ENCODE assay signal across 34 cellular contexts in genomic region chr16:48131201-48131600, GRCh38. TPM values are rescaled to one million over a fixed set of nuclear protein-coding genes. Genes with fewer than 3 reads are reported as not detected.
"Had no signal": no experiment of that assay in that cellular context is flagged by ENCODE, and none has a peak within 500 bp of the region (broad histone marks: within the 10 kb centered on the region; RNA-seq: fewer than 3 reads in every experiment).

No MANE protein-coding gene starts in this region.

- H3K36me3 ChIP-seq: heart right ventricle, left lung, lower lobe of right lung, neutrophil, prostate gland, stomach, thoracic aorta, tibial artery, upper lobe of right lung had no signal

- H3K27me3 ChIP-seq: heart right ventricle, hepatocyte, left lung, stomach, tibial artery, upper lobe of right lung had no signal

- H3K27ac ChIP-seq: heart right ventricle, hepatocyte, left lung, lower lobe of right lung, neutrophil, parathyroid adenoma, prostate gland, skin epidermis, stomach, thoracic aorta, tibial artery, upper lobe of right lung had no signal

- H3K9me3 ChIP-seq: heart right ventricle, left lung, lower lobe of right lung, neutrophil, prostate gland, stomach, thoracic aorta, tibial artery, upper lobe of right lung had no signal

- H3K9ac ChIP-seq: parathyroid adenoma had no signal

- H2AFZ ChIP-seq: hepatocyte, parathyroid adenoma had no signal

- ATAC-seq: heart right ventricle; left colon; left lung; lower lobe of right lung; naive thymus-derived CD8-positive, alpha-beta T cell; right cardiac atrium; sciatic nerve; stimulated activated naive B cell treated with anti-CD40 and anti-IgM and Interleukin-4, amounts not matched to agents 10 μg/mL and 1 μg/mL and 100 μg/mL, for 72 hours; stimulated activated naive CD8-positive, alpha-beta T cell treated with anti-CD3 and anti-CD28 coated beads, Interleukin-15, Interleukin-2, amounts not matched to agents 100 U/mL and 50 U/mL, for 24 hours; upper lobe of right lung had no signal

- H3K27ac Mint-ChIP-seq: naive thymus-derived CD8-positive, alpha-beta T cell; nephron; stimulated activated naive B cell treated with anti-CD40 and anti-IgM and Interleukin-4, amounts not matched to agents 10 μg/mL and 1 μg/mL and 100 μg/mL, for 72 hours had no signal

- H3K4me3 ChIP-seq: heart right ventricle, hepatocyte, left lung, lower lobe of right lung, prostate gland, skin epidermis, stomach, thoracic aorta, tibial artery, upper lobe of right lung had no signal

- H3K4me1 Mint-ChIP-seq: naive thymus-derived CD8-positive, alpha-beta T cell; nephron; stimulated activated naive B cell treated with anti-CD40 and anti-IgM and Interleukin-4, amounts not matched to agents 10 μg/mL and 1 μg/mL and 100 μg/mL, for 72 hours had no signal

- FAIRE-seq: keratinocyte, urothelium cell line had no signal

- H3K4me3 Mint-ChIP-seq: naive thymus-derived CD8-positive, alpha-beta T cell; nephron; neural crest cell; stimulated activated naive B cell treated with anti-CD40 and anti-IgM and Interleukin-4, amounts not matched to agents 10 μg/mL and 1 μg/mL and 100 μg/mL, for 72 hours had no signal

- H3K9me3 Mint-ChIP-seq: naive thymus-derived CD8-positive, alpha-beta T cell; nephron; neural crest cell; stimulated activated naive B cell treated with anti-CD40 and anti-IgM and Interleukin-4, amounts not matched to agents 10 μg/mL and 1 μg/mL and 100 μg/mL, for 72 hours had no signal

- H3K36me3 Mint-ChIP-seq: naive thymus-derived CD8-positive, alpha-beta T cell; stimulated activated naive B cell treated with anti-CD40 and anti-IgM and Interleukin-4, amounts not matched to agents 10 μg/mL and 1 μg/mL and 100 μg/mL, for 72 hours had no signal

- DNase-seq: heart right ventricle; left colon; left lung; lower lobe of right lung; mammary epithelial cell; midbrain; naive thymus-derived CD8-positive, alpha-beta T cell; occipital lobe; retina; right cardiac atrium; stimulated activated CD4-positive, alpha-beta T cell treated with anti-CD3 and anti-CD28 coated beads, Interleukin-12 subunit alpha, Interleukin-12 subunit beta, amount 100 ng/mL, for 4 hours; stimulated activated CD4-positive, alpha-beta T cell treated with anti-CD3 and anti-CD28 coated beads, Interleukin-15, amount 100 ng/mL, for 24 hours; stimulated activated CD4-positive, alpha-beta T cell treated with anti-CD3 and anti-CD28 coated beads, Interleukin-2, amount 100 ng/mL, for 24 hours; stimulated activated CD4-positive, alpha-beta T cell treated with anti-CD3 and anti-CD28 coated beads, Interleukin-4, amount 100 ng/mL, for 1 hour; stimulated activated naive B cell treated with anti-CD40 and anti-IgM and Interleukin-4, amounts not matched to agents 10 μg/mL and 1 μg/mL and 100 μg/mL, for 72 hours; stimulated activated naive CD8-positive, alpha-beta T cell treated with anti-CD3 and anti-CD28 coated beads, Interleukin-15, Interleukin-2, amounts not matched to agents 100 U/mL and 50 U/mL, for 24 hours; stomach; tibial artery; trophoblast cell; upper lobe of right lung had no signal

- H3K4me1 ChIP-seq: parathyroid adenoma, prostate gland, tibial artery had no signal

- H3K79me2 ChIP-seq: hepatocyte, parathyroid adenoma had no signal

- H3K4me2 ChIP-seq: hepatocyte had no signal

RNA-seq across cellular contexts. Expression of gene ABCC12, which starts 24.6 kb away (rescaled TPM):
- total RNA-seq: hepatocyte; left colon; left lung; lower lobe of right lung; mammary epithelial cell; mesenteric fat pad; naive thymus-derived CD8-positive, alpha-beta T cell; osteocyte; right cardiac atrium; sciatic nerve; thoracic aorta; upper lobe of right lung had no signal
- polyA plus RNA-seq: hepatocyte; keratinocyte; liver; mammary epithelial cell; naive thymus-derived CD8-positive, alpha-beta T cell; right cardiac atrium had no signal
